In the genomic region with DNA sequence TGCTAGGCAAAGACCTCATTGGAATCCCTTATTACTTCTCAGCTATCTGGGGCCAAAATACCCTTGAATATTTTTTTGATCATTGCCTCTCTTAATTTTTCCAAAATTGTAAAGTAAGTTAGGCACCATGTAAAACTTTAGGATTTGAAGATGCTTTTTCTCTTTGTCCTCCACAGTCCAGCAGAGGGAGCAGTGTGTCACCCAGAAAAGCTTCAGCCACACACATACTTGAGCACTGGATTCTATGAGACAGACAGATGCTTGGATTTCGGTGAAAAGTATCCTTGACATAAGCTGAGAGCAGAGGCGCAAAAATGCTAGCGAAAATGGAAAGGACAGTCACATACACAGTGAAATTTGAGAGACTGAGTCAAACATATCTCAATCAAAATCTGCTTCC, we compare ENCODE assay signal across 8 cellular contexts.
DNase-seq lines count a peak whose midpoint lies in the region; ATAC-seq and TF ChIP-seq lines count a peak whose summit lies in the region.

No MANE protein-coding gene starts in this region.

- H3K4me1 Mint-ChIP-seq in MCF 10A (ENCODE audit: insufficient read depth, unreplicated experiment), result no peaks in the 10 kb centered on the region

- no peaks in the 10 kb centered on the region for H3K36me3 ChIP-seq in vagina

- H3K36me3 Mint-ChIP-seq in MCF 10A (ENCODE audit: insufficient read depth, unreplicated experiment), result no peaks in the 10 kb centered on the region

- no peak for TF ChIP-seq POLR2A in vagina (IDR thresholded peaks at IDR 0.05)

- intact Hi-C loops in MCF 10A (cut with micrococcal nuclease) (loop anchor here (1.0 to 10.0 kb wide), 3 partner anchors 169 to 686 kb away; no protein-coding TSS in a partner anchor), left colon (cut with DNase I, micrococcal nuclease) (loop anchor here in 1 of 2 donors (10.0 kb wide), 1 partner anchor 691 kb away; no protein-coding TSS in a partner anchor), vagina (cut with DNase I) (no loop called here)

- no peaks in the 10 kb centered on the region for H3K4me1 ChIP-seq in vagina

- H3K4me3 ChIP-seq in vagina, result no peak overlapping the region

- H3K27ac ChIP-seq in vagina, result no peak overlapping the region

- no peak overlapping the region for H3K27ac Mint-ChIP-seq in MCF 10A (ENCODE audit: low read depth, unreplicated experiment)

- H3K27me3 ChIP-seq in vagina, result no peaks in the 10 kb centered on the region

- peaks cover 84% of the 10 kb centered on the region for H3K27me3 Mint-ChIP-seq in MCF 10A (ENCODE audit: insufficient read depth, unreplicated experiment)

- BruUV-seq in MCF 10A (replicated peaks; lab: Mats Ljungman, UMichigan), result no TSS peak

- no peaks in the 10 kb centered on the region for H3K9me3 ChIP-seq in vagina

- DNase-seq in GM10266 (ENCODE audit: extremely low spot score) (peak; percentile 24), NCI-H2227 treated with DMSO at 0.1 percent for 48 hours (lab: John Stamatoyannopoulos, UW) (peak; percentile 78), MCF 10A (ENCODE audit: unreplicated experiment) (peak; percentile 60), left colon (peak in 1 of 2 donors; percentile 25), vagina (ENCODE audit: extremely low spot score in 2 of 2) (no peak), cortex of kidney (lab: John Stamatoyannopoulos, UW) (no peak), NCI-H187 treated with DMSO at 0.1 percent for 48 hours (lab: John Stamatoyannopoulos, UW) (no peak)

- POLR2A ChIA-PET in MCF 10A (lab: Yijun Ruan, JAX), result no interaction called here

- TF ChIP-seq CTCF in GM10266 (IDR thresholded peaks at IDR 0.05; ENCODE audit: control insufficient read depth, insufficient read depth, low read depth, missing control alignments) (peak; percentile 53), MCF 10A (IDR thresholded peaks at IDR 0.05; ENCODE audit: unreplicated experiment) (peak; percentile 54), vagina (IDR thresholded peaks at IDR 0.05) (peak in 2 of 3 experiments; percentile 7 to 32)

- ATAC-seq in HG02623 (IDR thresholded peaks at IDR 0.05; ENCODE audit: unreplicated experiment) (peak; percentile 73), left colon (peak; percentile 43)

- H3K4me3 Mint-ChIP-seq in MCF 10A (ENCODE audit: unreplicated experiment), result no peak overlapping the region

- no peaks in the 10 kb centered on the region for H3K9me3 Mint-ChIP-seq in MCF 10A (ENCODE audit: unreplicated experiment)

- CTCF ChIA-PET in MCF 10A (lab: Yijun Ruan, JAX), result interaction anchor here (0.6 to 2.6 kb wide), 26 partner anchors 9 to 992 kb away, joined by 3 to 22 read pairs (median 4); no protein-coding TSS in a partner anchor

Comparison
In these comparisons a context has a peak if more than half of its experiments do, and no peak if none do; other contexts are left out.
1. DNase-seq: peak in GM10266 (single experiment), NCI-H2227 treated with DMSO at 0.1 percent for 48 hours (single experiment) and MCF 10A (single experiment); none in vagina (0 of 2), cortex of kidney (single experiment) and NCI-H187 treated with DMSO at 0.1 percent for 48 hours (single experiment).
2. Peak in every context shown above with its lines, with median percentiles within 50 percentile points of each other: CTCF ChIP-seq.